Comparison of ENCODE assay signal across 8 cellular contexts in genomic region chr1:112715264-112716053, GRCh38. TPM values are rescaled to one million over a fixed set of nuclear protein-coding genes. Genes with fewer than 3 reads are reported as not detected.
DNase-seq lines count a peak whose midpoint lies in the region; ATAC-seq, FAIRE-seq and TF ChIP-seq lines count a peak whose summit lies in the region.

Gene PPM1J (minus strand): TSS chr1:112715332. CDS start chr1:112715301, 31 bp downstream.

- H3K9me3 ChIP-seq in BE2C (no peaks in the 10 kb centered on the region; the same call in 1 of the 2 replicates), HepG2 (ENCODE audit: low read length) (no peaks in the 10 kb centered on the region)

- TF ChIP-seq POLR2A in HepG2 (IDR thresholded peaks at IDR 0.05; ENCODE audit: insufficient read depth in 1 of 2, low read depth in 2 of 2, low read length in 2 of 2): no peak

- peak; percentile 71 for ATAC-seq in GM19043 (IDR thresholded peaks at IDR 0.05; ENCODE audit: low read depth, unreplicated experiment)
- ATAC-seq in HG03342 (IDR thresholded peaks at IDR 0.05; ENCODE audit: unreplicated experiment): peak; percentile 72
- peak; percentile 69 for ATAC-seq in HepG2

- TF ChIP-seq RAD21 in HepG2 (CRISPR knock-in tag; IDR thresholded peaks at IDR 0.05): no peak

- H3K36me3 Mint-ChIP-seq in activated CD4-positive, alpha-beta T cell treated with anti-CD3 and anti-CD28 coated beads, Interleukin-2, amount 10 ng/mL, durations not matched to agents 7 days and 5 days (ENCODE audit: low read depth): no peaks in the 10 kb centered on the region
- H3K36me3 Mint-ChIP-seq in dendritic cell treated with granulocyte-macrophage colony-stimulating factor and Interleukin-4, amounts not matched to agents 40 ng/mL and 50 ng/mL, for 4 days (ENCODE audit: low read depth): no peaks in the 10 kb centered on the region

- TF ChIP-seq CTCF in BE2C (IDR thresholded peaks at IDR 0.05; ENCODE audit: low read depth, low read length) (no peak), HepG2 (CRISPR knock-in tag; IDR thresholded peaks at IDR 0.05) (no peak)

- WGBS in HepG2 (ENCODE audit: low lambda C conversion rate): 0% methylated on average over 6 of the region's 51 CpGs

- DNase-seq in BE2C (peak; percentile 98), NCI-H526 (lab: John Stamatoyannopoulos, UW) (peak; percentile 87 to 98), HepG2 (ENCODE audit: low spot score) (peak; percentile 79)
- peak; percentile 97 for DNase-seq in activated CD4-positive, alpha-beta T cell treated with anti-CD3 and anti-CD28 coated beads, Interleukin-2, amount 10 ng/mL, durations not matched to agents 7 days and 5 days
- peak; percentile 95 to 98 for DNase-seq in stimulated activated CD4-positive, alpha-beta T cell treated with anti-CD3 and anti-CD28 coated beads, Interleukin-2, amount 100 ng/mL, for 24 hours

- intact Hi-C loops in dendritic cell treated with granulocyte-macrophage colony-stimulating factor and Interleukin-4, amounts not matched to agents 40 ng/mL and 50 ng/mL, for 4 days (cut with micrococcal nuclease): loop anchor here (1.0 to 10.0 kb wide), 6 partner anchors 89 to 962 kb away; partner anchors contain the start of genes LRIG2, MAGI3 and SLC16A1
- intact Hi-C loops in HepG2 (cut with micrococcal nuclease; ENCODE audit: unreplicated experiment): loop anchor here (1.0 to 5.0 kb wide), 5 partner anchors 89 to 357 kb away; partner anchors contain the start of genes LRIG2 and SLC16A1

- H3K9ac ChIP-seq in HepG2 (ENCODE audit: insufficient read depth, low read depth, low read length): peak within 1 kb of the TSS; percentile 24

- no peaks in the 10 kb centered on the region for H3K9me3 Mint-ChIP-seq in activated CD4-positive, alpha-beta T cell treated with anti-CD3 and anti-CD28 coated beads, Interleukin-2, amount 10 ng/mL, durations not matched to agents 7 days and 5 days
- H3K9me3 Mint-ChIP-seq in dendritic cell treated with granulocyte-macrophage colony-stimulating factor and Interleukin-4, amounts not matched to agents 40 ng/mL and 50 ng/mL, for 4 days: no peaks in the 10 kb centered on the region

- H3K27me3 ChIP-seq in BE2C: peaks cover 23% of the 10 kb centered on the region
- H3K27me3 ChIP-seq in HepG2 (ENCODE audit: control insufficient read depth in 1 of 2, insufficient read depth in 2 of 2, low read length in 2 of 2): peaks cover 11 to 60% of the 10 kb centered on the region in 2 experiments

- H3K27me3 Mint-ChIP-seq in activated CD4-positive, alpha-beta T cell treated with anti-CD3 and anti-CD28 coated beads, Interleukin-2, amount 10 ng/mL, durations not matched to agents 7 days and 5 days: peaks cover 47% of the 10 kb centered on the region
- peaks cover 49% of the 10 kb centered on the region for H3K27me3 Mint-ChIP-seq in dendritic cell treated with granulocyte-macrophage colony-stimulating factor and Interleukin-4, amounts not matched to agents 40 ng/mL and 50 ng/mL, for 4 days

- no peaks in the 10 kb centered on the region for H3K36me3 ChIP-seq in BE2C
- no peaks in the 10 kb centered on the region for H3K36me3 ChIP-seq in HepG2 (replicated peaks in 1 of 2; ENCODE audit: control insufficient read depth in 1 of 2, insufficient read depth in 2 of 2, low read length in 2 of 2)

- TF ChIP-seq EP300 in HepG2 (IDR thresholded peaks at IDR 0.05; ENCODE audit: low read depth in 2 of 2, low read length in 2 of 2): no peak
- no peak for TF ChIP-seq EP300 in HepG2 (CRISPR knock-in tag; IDR thresholded peaks at IDR 0.05; ENCODE audit: borderline replicate concordance)

- H3K4me2 ChIP-seq in HepG2 (ENCODE audit: low read depth, low read length): peak within 1 kb of the TSS; percentile 97

- FAIRE-seq in HepG2 (lab: Jason Lieb, UNC): no peak

- POLR2A ChIA-PET in activated CD4-positive, alpha-beta T cell treated with anti-CD3 and anti-CD28 coated beads, Interleukin-2, amount 10 ng/mL, durations not matched to agents 7 days and 5 days (lab: Charles Lee): no interaction called here
- POLR2A ChIA-PET in HepG2 (lab: Yijun Ruan, JAX): interaction anchor here (0.8 to 1.9 kb wide), 10 partner anchors 10 to 358 kb away, joined by 3 to 15 read pairs (median 4); partner anchors contain the start of genes CAPZA1, MOV10, SLC16A1 and ST7L

- H3K4me1 ChIP-seq in BE2C (peaks cover 9% of the 10 kb centered on the region), HepG2 (ENCODE audit: insufficient read depth, low read length) (peaks cover 30% of the 10 kb centered on the region)

- H2AFZ ChIP-seq in HepG2 (ENCODE audit: low read length): peak within 1 kb of the TSS; percentile 45

- in situ Hi-C loops in HepG2 (cut with HindIII; ENCODE audit: extremely low pct_ligation_motif_present, low pct_unique_long_range_greater_than_20kb): loop anchor here (5.0 to 25.0 kb wide), 2 partner anchors 92 to 322 kb away; no protein-coding TSS in a partner anchor

- BruUV-seq in HepG2 (replicated peaks; lab: Mats Ljungman, UMichigan): no TSS peak

- no peaks in the 10 kb centered on the region for H3K79me2 ChIP-seq in HepG2 (ENCODE audit: insufficient read depth, low read length)

- peaks cover 25% of the 10 kb centered on the region for H3K4me1 Mint-ChIP-seq in activated CD4-positive, alpha-beta T cell treated with anti-CD3 and anti-CD28 coated beads, Interleukin-2, amount 10 ng/mL, durations not matched to agents 7 days and 5 days
- H3K4me1 Mint-ChIP-seq in dendritic cell treated with granulocyte-macrophage colony-stimulating factor and Interleukin-4, amounts not matched to agents 40 ng/mL and 50 ng/mL, for 4 days (ENCODE audit: low read depth): peaks cover 79% of the 10 kb centered on the region

- CTCF ChIA-PET in activated CD4-positive, alpha-beta T cell treated with anti-CD3 and anti-CD28 coated beads, Interleukin-2, amount 10 ng/mL, durations not matched to agents 7 days and 5 days (lab: Charles Lee): interaction anchor here (0.6 to 6.0 kb wide), 19 partner anchors 8 to 1520 kb away, joined by 3 to 45 read pairs (median 3); partner anchors contain the start of genes LRIG2, MOV10, RHOC and ST7L
- CTCF ChIA-PET in HepG2 (lab: Yijun Ruan, JAX; ENCODE audit: low intra/inter-chr PET ratio, low total read pairs): interaction anchor here (0.8 to 1.9 kb wide), 6 partner anchors 88 to 327 kb away, joined by 3 to 37 read pairs (median 3); no protein-coding TSS in a partner anchor

- H3K4me3 ChIP-seq in BE2C (ENCODE audit: low read depth, low read length): peak within 1 kb of the TSS; percentile 62
- H3K4me3 ChIP-seq in HepG2 (replicated peaks in 1 of 3; ENCODE audit: insufficient read depth in 1 of 3, low read depth in 2 of 3, low read length in 3 of 3): peak within 1 kb of the TSS; percentile 58 to 75 (median 59)

- H3K27ac ChIP-seq in HepG2 (ENCODE audit: extremely low read length, insufficient read depth, low read length): no peak within 1 kb of the TSS

- H4K20me1 ChIP-seq in HepG2 (ENCODE audit: insufficient read depth, low read length): peaks cover 5% of the 10 kb centered on the region; the same call in 1 of the 2 replicates

- peak within 1 kb of the TSS; percentile 78 for H3K4me3 Mint-ChIP-seq in activated CD4-positive, alpha-beta T cell treated with anti-CD3 and anti-CD28 coated beads, Interleukin-2, amount 10 ng/mL, durations not matched to agents 7 days and 5 days
- peak within 1 kb of the TSS; percentile 83 for H3K4me3 Mint-ChIP-seq in dendritic cell treated with granulocyte-macrophage colony-stimulating factor and Interleukin-4, amounts not matched to agents 40 ng/mL and 50 ng/mL, for 4 days

- H3K27ac Mint-ChIP-seq in activated CD4-positive, alpha-beta T cell treated with anti-CD3 and anti-CD28 coated beads, Interleukin-2, amount 10 ng/mL, durations not matched to agents 7 days and 5 days: peak within 1 kb of the TSS; percentile 68
- peak within 1 kb of the TSS; percentile 77 for H3K27ac Mint-ChIP-seq in dendritic cell treated with granulocyte-macrophage colony-stimulating factor and Interleukin-4, amounts not matched to agents 40 ng/mL and 50 ng/mL, for 4 days

TF ChIP-seq in HepG2, 621 proteins besides CTCF, POLR2A, EP300 and RAD21 (continues in another document):
- TF ChIP-seq GABPB1 (CRISPR knock-in tag; IDR thresholded peaks at IDR 0.05) (peak; percentile 25; the same call in 1 of the 2 replicates), BORCS8-MEF2B (CRISPR knock-in tag; IDR thresholded peaks at IDR 0.05) (0 out of 2 replicates have a peak, but pooled peaks have one; percentile 4)

RNA-seq across cellular contexts. Expression of gene PPM1J, which starts in this region (rescaled TPM):
- polyA plus RNA-seq in BE2C (2012; ENCODE audit: insufficient read depth, insufficient read length, low read depth): not detected
- total RNA-seq in activated CD4-positive, alpha-beta T cell treated with anti-CD3 and anti-CD28 coated beads, Interleukin-2, amount 10 ng/mL, durations not matched to agents 7 days and 5 days: not detected
- total RNA-seq in HepG2 (2016; rRNA removed; fragmentation: Illumina TruSeq; extraction: Trizol): 0.07 TPM in 1 of 2 replicates, not detected in the other
- not detected in 2 replicates for total RNA-seq in HepG2 (2016; cell fraction: cytosol; rRNA removed; fragmentation: Illumina TruSeq; extraction: Trizol; ENCODE audit: low read depth)
- 0.09 and 0.11 TPM in 2 replicates for total RNA-seq in HepG2 (2016; cell fraction: insoluble cytoplasmic fraction; rRNA removed; fragmentation: Illumina TruSeq; extraction: Trizol)
- total RNA-seq in HepG2 (2016; cell fraction: membrane; rRNA removed; fragmentation: Illumina TruSeq; extraction: Trizol): 0.12 TPM in 1 of 2 replicates, not detected in the other
- not detected in 2 replicates for total RNA-seq in HepG2 (2016; cell fraction: nucleus; rRNA removed; fragmentation: Illumina TruSeq; extraction: Trizol)
- polyA plus RNA-seq in HepG2 (2011; rRNA removed): 0.22 and 0.50 TPM in 2 replicates
- 0.36 and 0.40 TPM in 2 replicates for polyA plus RNA-seq in HepG2 (2011; cell fraction: cytosol; rRNA removed)
- 1.2 TPM in 2 replicates for polyA plus RNA-seq in HepG2 (2011; cell fraction: nucleus; rRNA removed)
- 0.32 and 0.37 TPM in 2 replicates for polyA plus RNA-seq in HepG2 (2012)
- not detected in 2 replicates for polyA plus RNA-seq in HepG2 (2016; cell fraction: cytosol; fragmentation: Illumina TruSeq; extraction: Trizol; ENCODE audit: low read depth)
- not detected in 2 replicates for polyA plus RNA-seq in HepG2 (2016; cell fraction: insoluble cytoplasmic fraction; fragmentation: Illumina TruSeq; extraction: Trizol; ENCODE audit: low read depth)
- polyA plus RNA-seq in HepG2 (2016; cell fraction: membrane; fragmentation: Illumina TruSeq; extraction: Trizol; ENCODE audit: low read depth): 0.09 TPM in 1 of 2 replicates, not detected in the other
- not detected in 2 replicates for polyA plus RNA-seq in HepG2 (2016; cell fraction: nucleus; fragmentation: Illumina TruSeq; extraction: Trizol; ENCODE audit: insufficient read depth, low read depth)
- 0.30 and 0.49 TPM in 2 replicates for polyA minus RNA-seq in HepG2 (2011; rRNA and poly(A)+ RNA removed; ENCODE audit: low replicate concordance)
- polyA minus RNA-seq in HepG2 (2011; cell fraction: cytosol; rRNA and poly(A)+ RNA removed): not detected in 2 replicates
- not detected in 2 replicates for polyA minus RNA-seq in HepG2 (2011; cell fraction: nucleus; rRNA and poly(A)+ RNA removed)

Comparison
In these comparisons a context has a peak if more than half of its experiments do, and no peak if none do; other contexts are left out.
1. Peak in DNase-seq in activated CD4-positive, alpha-beta T cell treated with anti-CD3 and anti-CD28 coated beads, Interleukin-2, amount 10 ng/mL, durations not matched to agents 7 days and 5 days; RNA of the gene not detected or under 1 TPM.